15 cellular contexts compared by ENCODE assay signal in genomic region chr3:79928687-79929408, GRCh38.
DNase-seq lines count a peak whose midpoint lies in the region; ATAC-seq and TF ChIP-seq lines count a peak whose summit lies in the region.
"Had no signal": no experiment of that assay in that cellular context is flagged by ENCODE, and none has a peak within 500 bp of the region (broad histone marks: within the 10 kb centered on the region; RNA-seq: fewer than 3 reads in every experiment).

No MANE protein-coding gene starts in this region.

- H3K79me2 ChIP-seq in OCI-LY3 (ENCODE audit: low read length), result no peaks in the 10 kb centered on the region

- H3K36me3 ChIP-seq in BLaER1 (no peaks in the 10 kb centered on the region), OCI-LY3 (replicated peaks; ENCODE audit: low read depth, low read length) (no peaks in the 10 kb centered on the region), upper lobe of left lung (no peaks in the 10 kb centered on the region)
- H3K36me3 ChIP-seq: HAP-1 had no signal

- peaks cover 7% of the 10 kb centered on the region for H3K4me1 ChIP-seq in BLaER1
- peaks cover 11% of the 10 kb centered on the region for H3K4me1 ChIP-seq in OCI-LY3 (ENCODE audit: low read length)
- no peaks in the 10 kb centered on the region for H3K4me1 ChIP-seq in upper lobe of left lung
- H3K4me1 ChIP-seq: Caco-2, HAP-1 had no signal

- H3K9me3 ChIP-seq in BLaER1 (no peaks in the 10 kb centered on the region), OCI-LY3 (ENCODE audit: insufficient read depth, low read length) (no peaks in the 10 kb centered on the region), upper lobe of left lung (no peaks in the 10 kb centered on the region)
- H3K9me3 ChIP-seq: Caco-2, HAP-1 had no signal

- no peaks in the 10 kb centered on the region for H3K27me3 Mint-ChIP-seq in natural killer cell treated with Interleukin-12 subunit alpha and Interleukin-12 subunit beta and Interleukin-15 and Interleukin-18, amount 100 ng/mL, for 72 hours
- H3K27me3 Mint-ChIP-seq: CD8-positive, alpha-beta memory T cell had no signal

- no peaks in the 10 kb centered on the region for H3K27me3 ChIP-seq in BLaER1
- no peaks in the 10 kb centered on the region for H3K27me3 ChIP-seq in OCI-LY3 (ENCODE audit: low read depth, low read length)
- no peaks in the 10 kb centered on the region for H3K27me3 ChIP-seq in upper lobe of left lung

- no peaks in the 10 kb centered on the region for H3K4me1 Mint-ChIP-seq in natural killer cell treated with Interleukin-12 subunit alpha and Interleukin-12 subunit beta and Interleukin-15 and Interleukin-18, amount 100 ng/mL, for 72 hours (ENCODE audit: low read depth in 2 of 2)
- H3K4me1 Mint-ChIP-seq: CD8-positive, alpha-beta memory T cell had no signal

- H3K27ac Mint-ChIP-seq in natural killer cell treated with Interleukin-12 subunit alpha and Interleukin-12 subunit beta and Interleukin-15 and Interleukin-18, amount 100 ng/mL, for 72 hours, result no peak overlapping the region
- H3K27ac Mint-ChIP-seq: CD8-positive, alpha-beta memory T cell had no signal

- 60 to 81% methylated on average over 3 to 4 of the region's 4 CpGs for WGBS in upper lobe of left lung, 2 donors

- 0 out of 2 replicates have a peak overlapping the region, but pooled peaks have one; percentile 5 for H3K4me2 ChIP-seq in BLaER1
- peak overlapping the region; percentile 3; the same call in 1 of the 2 replicates for H3K4me2 ChIP-seq in OCI-LY3 (ENCODE audit: low read length)

- no peak overlapping the region for H3K4me3 Mint-ChIP-seq in natural killer cell treated with Interleukin-12 subunit alpha and Interleukin-12 subunit beta and Interleukin-15 and Interleukin-18, amount 100 ng/mL, for 72 hours
- H3K4me3 Mint-ChIP-seq: CD8-positive, alpha-beta memory T cell had no signal

- no peaks in the 10 kb centered on the region for H3K36me3 Mint-ChIP-seq in natural killer cell treated with Interleukin-12 subunit alpha and Interleukin-12 subunit beta and Interleukin-15 and Interleukin-18, amount 100 ng/mL, for 72 hours
- H3K36me3 Mint-ChIP-seq: CD8-positive, alpha-beta memory T cell had no signal

- ATAC-seq in upper lobe of left lung (ENCODE audit: low FRiP score in 2 of 2) (peak; percentile 14 to 37), HG02970 (IDR thresholded peaks at IDR 0.05; ENCODE audit: low FRiP score, unreplicated experiment) (no peak)
- no peak for ATAC-seq in natural killer cell treated with Interleukin-12 subunit alpha and Interleukin-12 subunit beta and Interleukin-15 and Interleukin-18, amount 100 ng/mL, for 72 hours
- ATAC-seq: HepG2 had no signal

- no peak overlapping the region for H3K27ac ChIP-seq in BLaER1
- no peak overlapping the region for H3K27ac ChIP-seq in OCI-LY3 (ENCODE audit: low read length)
- no peak overlapping the region for H3K27ac ChIP-seq in upper lobe of left lung
- H3K27ac ChIP-seq: 22Rv1 had no signal

- H2AFZ ChIP-seq in OCI-LY3 (ENCODE audit: low read depth, low read length), result no peak overlapping the region

- H3K9me3 Mint-ChIP-seq in natural killer cell treated with Interleukin-12 subunit alpha and Interleukin-12 subunit beta and Interleukin-15 and Interleukin-18, amount 100 ng/mL, for 72 hours, result peaks cover 3% of the 10 kb centered on the region

- H3K9ac ChIP-seq in BLaER1, result no peak overlapping the region
- H3K9ac ChIP-seq in OCI-LY3 (ENCODE audit: low read length), result no peak overlapping the region

- H4K20me1 ChIP-seq in BLaER1 (no peaks in the 10 kb centered on the region), OCI-LY3 (ENCODE audit: insufficient read depth, low read length) (no peaks in the 10 kb centered on the region)

- TF ChIP-seq CTCF in OCI-LY3 (IDR thresholded peaks at IDR 0.05; ENCODE audit: low read depth, low read length) (no peak), upper lobe of left lung (IDR thresholded peaks at IDR 0.05) (no peak)

- peak; percentile 9 for DNase-seq in left kidney (ENCODE audit: low read depth, low spot score)
- peak in 1 of 2 donors; percentile 6 for DNase-seq in upper lobe of left lung
- no peak for DNase-seq in natural killer cell treated with Interleukin-12 subunit alpha and Interleukin-12 subunit beta and Interleukin-15 and Interleukin-18, amount 100 ng/mL, for 72 hours (ENCODE audit: low spot score)
- DNase-seq in amniotic stem cell (lab: John Stamatoyannopoulos, UW), result no peak
- no peak for DNase-seq in anterior cingulate cortex (lab: John Stamatoyannopoulos, UW)
- DNase-seq: Caco-2; CD8-positive, alpha-beta memory T cell; DMS53; GF-D8 had no signal

- H3K4me3 ChIP-seq in BLaER1 (no peak overlapping the region), OCI-LY3 (ENCODE audit: low read length) (no peak overlapping the region), upper lobe of left lung (no peak overlapping the region)
- H3K4me3 ChIP-seq: HAP-1 had no signal

- no peak for TF ChIP-seq EP300 in upper lobe of left lung (IDR thresholded peaks at IDR 0.05)

- no peak for TF ChIP-seq POLR2A in upper lobe of left lung (IDR thresholded peaks at IDR 0.05)

Comparison
In these comparisons a context has a peak if more than half of its experiments do, and no peak if none do; other contexts are left out.
1. ATAC-seq: peak in upper lobe of left lung (2 of 2); none in natural killer cell treated with Interleukin-12 subunit alpha and Interleukin-12 subunit beta and Interleukin-15 and Interleukin-18, amount 100 ng/mL, for 72 hours (0 of 2) and HG02970 (single experiment).